ENCODE assay signal across 2 cellular contexts in the genomic region with DNA sequence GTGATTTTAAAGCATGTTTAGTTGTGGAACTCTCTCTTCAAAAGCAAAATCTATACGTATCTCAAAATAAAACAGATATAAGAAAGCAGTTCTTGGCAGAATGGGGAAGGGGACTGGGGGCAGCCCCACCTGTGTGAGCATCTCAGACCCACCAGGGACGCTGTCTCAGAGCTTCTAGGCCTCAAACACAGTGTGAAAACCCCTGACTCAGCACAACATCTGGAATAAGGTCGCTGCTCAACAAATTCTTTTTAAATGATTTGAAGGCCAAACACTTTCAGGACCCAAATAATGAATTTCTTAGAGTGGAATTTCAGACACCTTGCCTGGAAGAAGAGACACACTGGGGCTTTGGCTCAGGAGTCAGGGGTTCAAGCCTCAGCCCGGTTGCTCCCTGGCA.
TF ChIP-seq lines count a peak whose summit lies in the region.

No MANE protein-coding gene starts in this region.

TF ChIP-seq in HepG2, 621 proteins besides CTCF, POLR2A, EP300 and RAD21:
- TF ChIP-seq MAFK (conservative IDR thresholded peaks at IDR 0.05 in 1 of 2, IDR thresholded peaks at IDR 0.05 in 1 of 2; ENCODE audit: low read length in 2 of 2) (peak; percentile 88 to 93), MAFF (IDR thresholded peaks at IDR 0.05; ENCODE audit: low read depth, low read length) (peak; percentile 92), IRF2 (CRISPR knock-in tag; IDR thresholded peaks at IDR 0.05) (no peak)

TF ChIP-seq in K562, 482 proteins besides CTCF, POLR2A, EP300 and RAD21:
- TF ChIP-seq ZNF316 (IDR thresholded peaks at IDR 0.05) (peak; percentile 94), C11orf30 (IDR thresholded peaks at IDR 0.05; ENCODE audit: low read depth) (peak; percentile 91), NR4A1 (CRISPR knock-in tag; IDR thresholded peaks at IDR 0.05) (no peak), NR4A1 (tag; IDR thresholded peaks at IDR 0.05) (no peak), MAFK (IDR thresholded peaks at IDR 0.05; ENCODE audit: low read length) (peak; percentile 91), IRF2 (CRISPR knock-in tag; IDR thresholded peaks at IDR 0.05) (no peak), RFX1 (IDR thresholded peaks at IDR 0.05) (no peak), MAFG (tag; conservative IDR thresholded peaks at IDR 0.05) (peak; percentile 93), MAFF (IDR thresholded peaks at IDR 0.05; ENCODE audit: low read length) (peak; percentile 90)
